ENCODE assay signal across 8 cellular contexts in genomic region chr17:80101946-80102706, GRCh38. TPM values are rescaled to one million over a fixed set of nuclear protein-coding genes. Genes with fewer than 3 reads are reported as not detected.
DNase-seq lines count a peak whose midpoint lies in the region; ATAC-seq and TF ChIP-seq lines count a peak whose summit lies in the region.

No MANE protein-coding gene starts in this region.

- H3K4me3 Mint-ChIP-seq in activated naive CD4-positive, alpha-beta T cell treated with anti-CD3 and anti-CD28 coated beads for 36 hours: peak overlapping the region; percentile 92
- H3K4me3 Mint-ChIP-seq in osteocyte (ENCODE audit: unreplicated experiment): peak overlapping the region; percentile 87

- H3K27ac ChIP-seq in C4-2B: peak overlapping the region; percentile 83

- CTCF ChIA-PET in activated naive CD4-positive, alpha-beta T cell treated with anti-CD3 and anti-CD28 coated beads for 36 hours (lab: Charles Lee): interaction anchor here (0.6 to 1.6 kb wide), 26 partner anchors 8 to 996 kb away, joined by 3 to 11 read pairs (median 4); no protein-coding TSS in a partner anchor

- no peaks in the 10 kb centered on the region for H3K36me3 Mint-ChIP-seq in activated naive CD4-positive, alpha-beta T cell treated with anti-CD3 and anti-CD28 coated beads for 36 hours (ENCODE audit: low read depth)
- H3K36me3 Mint-ChIP-seq in osteocyte (ENCODE audit: unreplicated experiment): no peaks in the 10 kb centered on the region

- H3K27me3 Mint-ChIP-seq in activated naive CD4-positive, alpha-beta T cell treated with anti-CD3 and anti-CD28 coated beads for 36 hours (ENCODE audit: low read depth): no peaks in the 10 kb centered on the region
- no peaks in the 10 kb centered on the region for H3K27me3 Mint-ChIP-seq in osteocyte (ENCODE audit: unreplicated experiment)

- TF ChIP-seq CTCF in C4-2B (conservative IDR thresholded peaks at IDR 0.05) (no peak), osteocyte (IDR thresholded peaks at IDR 0.05) (no peak)

- peak overlapping the region; percentile 59 for H3K27ac Mint-ChIP-seq in activated naive CD4-positive, alpha-beta T cell treated with anti-CD3 and anti-CD28 coated beads for 36 hours
- peak overlapping the region; percentile 82 for H3K27ac Mint-ChIP-seq in osteocyte (ENCODE audit: unreplicated experiment)

- ATAC-seq in GM21528 (IDR thresholded peaks at IDR 0.05; ENCODE audit: low FRiP score, unreplicated experiment) (peak; percentile 14), HG02571 (IDR thresholded peaks at IDR 0.05; ENCODE audit: unreplicated experiment) (no peak)

- no peaks in the 10 kb centered on the region for H3K9me3 Mint-ChIP-seq in activated naive CD4-positive, alpha-beta T cell treated with anti-CD3 and anti-CD28 coated beads for 36 hours
- no peaks in the 10 kb centered on the region for H3K9me3 Mint-ChIP-seq in osteocyte (ENCODE audit: unreplicated experiment)

- peaks cover 28% of the 10 kb centered on the region for H3K4me1 Mint-ChIP-seq in activated naive CD4-positive, alpha-beta T cell treated with anti-CD3 and anti-CD28 coated beads for 36 hours (ENCODE audit: low read depth)
- peaks cover 21% of the 10 kb centered on the region for H3K4me1 Mint-ChIP-seq in osteocyte (ENCODE audit: unreplicated experiment)

- DNase-seq in NCI-H146 (lab: John Stamatoyannopoulos, UW) (peak; percentile 60), glomerular visceral epithelial cell (ENCODE audit: extremely low spot score) (peak; percentile 42), osteocyte (ENCODE audit: extremely low spot score, unreplicated experiment) (no peak), NCI-H2107 treated with DMSO at 0.1 percent for 48 hours (lab: John Stamatoyannopoulos, UW; ENCODE audit: unreplicated experiment) (no peak)
- no peak for DNase-seq in activated naive CD4-positive, alpha-beta T cell treated with anti-CD3 and anti-CD28 coated beads for 36 hours

- intact Hi-C loops in activated naive CD4-positive, alpha-beta T cell treated with anti-CD3 and anti-CD28 coated beads for 36 hours (cut with micrococcal nuclease): loop anchor here (1.0 to 5.0 kb wide), 4 partner anchors 45 to 1135 kb away; partner anchors contain the start of genes EIF4A3, NDUFAF8 and TEPSIN

RNA-seq across cellular contexts. Expression of gene GAA, which starts 0.7 kb away (rescaled TPM):
- 10 to 100 TPM; 32.1 to 33.2 TPM for total RNA-seq in activated naive CD4-positive, alpha-beta T cell treated with anti-CD3 and anti-CD28 coated beads for 36 hours
- total RNA-seq in osteocyte: 64.7 and 68.7 TPM in 2 replicates

RNA-seq across cellular contexts. Expression of gene EIF4A3, which starts 44.8 kb away (rescaled TPM):
- total RNA-seq in activated naive CD4-positive, alpha-beta T cell treated with anti-CD3 and anti-CD28 coated beads for 36 hours: 10 to 100 TPM; 92.1 to 97.7 TPM
- 85.7 and 86.6 TPM in 2 replicates for total RNA-seq in osteocyte

Comparison
In these comparisons a context has a peak if more than half of its experiments do, and no peak if none do; other contexts are left out.
1. DNase-seq: peak in NCI-H146 (single experiment) and glomerular visceral epithelial cell (single experiment); none in activated naive CD4-positive, alpha-beta T cell treated with anti-CD3 and anti-CD28 coated beads for 36 hours (single experiment), osteocyte (single experiment) and NCI-H2107 treated with DMSO at 0.1 percent for 48 hours (single experiment).